Comparison of ENCODE assay signal across 11 cellular contexts in genomic region chr7:19773361-19773760, GRCh38. TPM values are rescaled to one million over a fixed set of nuclear protein-coding genes. Genes with fewer than 3 reads are reported as not detected.
DNase-seq lines count a peak whose midpoint lies in the region; ATAC-seq and TF ChIP-seq lines count a peak whose summit lies in the region.
"Had no signal": no experiment of that assay in that cellular context is flagged by ENCODE, and none has a peak within 500 bp of the region (broad histone marks: within the 10 kb centered on the region; RNA-seq: fewer than 3 reads in every experiment).

TMEM196 (minus strand) TSS chr7:19773617; CDS start chr7:19772696, 921 bp downstream.

- TF ChIP-seq CTCF in BE2C (IDR thresholded peaks at IDR 0.05; ENCODE audit: low read depth, low read length), result no peak
- no peak for TF ChIP-seq CTCF in esophagus squamous epithelium (IDR thresholded peaks at IDR 0.05)

- WGBS in esophagus squamous epithelium, 2 donors, result 3 to 11% methylated on average over 8 to 19 of the region's 20 CpGs

- peak within 1 kb of the TSS; percentile 90 for H2AFZ ChIP-seq in neuron (ENCODE audit: low read depth, low read length)

- intact Hi-C loops in esophagus squamous epithelium (cut with DNase I), result no loop called here

- peaks cover 40% of the 10 kb centered on the region for H3K27me3 ChIP-seq in BE2C
- peaks cover 32% of the 10 kb centered on the region for H3K27me3 ChIP-seq in NT2/D1 (ENCODE audit: insufficient read depth, insufficient read length)
- H3K27me3 ChIP-seq in esophagus squamous epithelium, result peaks cover 0 to 41% (median 3%) of the 10 kb centered on the region in 4 donors
- H3K27me3 ChIP-seq in neuron (ENCODE audit: insufficient read depth, low read length), result peaks cover 5% of the 10 kb centered on the region

- H3K4me1 ChIP-seq in BE2C (no peaks in the 10 kb centered on the region), NT2/D1 (ENCODE audit: insufficient read depth, insufficient read length) (peaks cover 3% of the 10 kb centered on the region), esophagus squamous epithelium (peaks cover 0 to 16% (median 0%) of the 10 kb centered on the region in 3 donors), neuron (ENCODE audit: insufficient read depth, low read length) (peaks cover 7% of the 10 kb centered on the region)

- no peak within 1 kb of the TSS for H3K27ac ChIP-seq in esophagus squamous epithelium

- H3K4me3 ChIP-seq in BE2C (ENCODE audit: low read depth, low read length), result peak within 1 kb of the TSS; percentile 51
- peak within 1 kb of the TSS; percentile 52 for H3K4me3 ChIP-seq in NT2/D1 (ENCODE audit: insufficient read length, low read depth)
- H3K4me3 ChIP-seq in esophagus squamous epithelium, result peak within 1 kb of the TSS in 3 of 4 donors; percentile 10 to 48 (median 15)
- peak within 1 kb of the TSS; percentile 53 for H3K4me3 ChIP-seq in neuron (ENCODE audit: low read length)

- no peak for ATAC-seq in GM19455 (IDR thresholded peaks at IDR 0.05; ENCODE audit: unreplicated experiment)
- ATAC-seq: natural killer cell had no signal

- H3K9ac ChIP-seq in NT2/D1 (ENCODE audit: insufficient read length, low read depth), result peak within 1 kb of the TSS; percentile 53

- DNase-seq in BE2C (peak; percentile 5), NT2/D1 (ENCODE audit: low read depth, low spot score) (peak; percentile 1), esophagus squamous epithelium (lab: John Stamatoyannopoulos, UW) (no peak), NCI-H2171 treated with DMSO at 0.1 percent for 48 hours (lab: John Stamatoyannopoulos, UW) (no peak), HPDE6-E6E7 (ENCODE audit: extremely low spot score) (no peak)
- no peak for DNase-seq in activated CD4-positive, CD25-positive, alpha-beta regulatory T cell treated with anti-CD3 and anti-CD28 coated beads, Interleukin-2, amount 50 U/mL, for 72 hours
- DNase-seq: effector memory CD4-positive, alpha-beta T cell; natural killer cell had no signal

- H3K36me3 ChIP-seq in BE2C (no peaks in the 10 kb centered on the region), NT2/D1 (ENCODE audit: insufficient read depth, insufficient read length, low read length) (no peaks in the 10 kb centered on the region), esophagus squamous epithelium (no peaks in the 10 kb centered on the region), neuron (ENCODE audit: insufficient read depth, low read length) (no peaks in the 10 kb centered on the region)

- no peak for TF ChIP-seq POLR2A in esophagus squamous epithelium (IDR thresholded peaks at IDR 0.05)

- H3K9me3 ChIP-seq in BE2C (no peaks in the 10 kb centered on the region), NT2/D1 (ENCODE audit: insufficient read depth, low read length) (no peaks in the 10 kb centered on the region), esophagus squamous epithelium (no peaks in the 10 kb centered on the region), neuron (ENCODE audit: low read length) (no peaks in the 10 kb centered on the region)

RNA-seq across cellular contexts. Expression of gene TMEM196, which starts in this region (rescaled TPM):
- polyA plus RNA-seq in BE2C (2012; ENCODE audit: insufficient read depth, insufficient read length, low read depth), result not detected
- not detected for total RNA-seq in esophagus squamous epithelium
- total RNA-seq: activated CD8-positive, alpha-beta memory T cell treated with anti-CD3 and anti-CD28 coated beads for 36 hours; natural killer cell had no signal

Comparison
In these comparisons a context has a peak if more than half of its experiments do, and no peak if none do; other contexts are left out.
1. DNase-seq: peak in BE2C (single experiment) and NT2/D1 (single experiment); none in esophagus squamous epithelium (single experiment), NCI-H2171 treated with DMSO at 0.1 percent for 48 hours (single experiment), HPDE6-E6E7 (single experiment) and activated CD4-positive, CD25-positive, alpha-beta regulatory T cell treated with anti-CD3 and anti-CD28 coated beads, Interleukin-2, amount 50 U/mL, for 72 hours (single experiment).
2. Peak in every context shown above with its lines, with median percentiles within 50 percentile points of each other: H3K4me3 ChIP-seq.